ENCODE assay signal across 27 cellular contexts in the genomic region with DNA sequence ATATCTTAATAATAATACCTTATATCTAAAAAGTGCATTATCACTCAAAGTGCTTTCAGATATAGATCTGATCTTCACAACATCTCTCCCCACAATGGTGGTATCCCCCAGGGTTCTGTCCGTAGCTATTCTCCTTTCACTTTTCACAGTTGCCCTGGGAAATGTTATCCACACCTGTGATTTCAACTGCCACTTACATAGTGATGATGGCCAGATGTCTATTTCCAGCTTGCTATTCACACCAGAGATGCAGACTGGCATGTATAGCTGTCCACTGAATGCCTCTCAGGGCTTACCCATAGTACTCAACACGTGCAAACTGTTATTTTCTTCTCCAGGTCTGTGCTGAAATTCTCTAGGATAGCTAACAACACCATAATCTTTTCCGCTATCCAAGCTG.
"Had no signal": no experiment of that assay in that cellular context is flagged by ENCODE, and none has a peak within 500 bp of the region (broad histone marks: within the 10 kb centered on the region; RNA-seq: fewer than 3 reads in every experiment).

No MANE protein-coding gene starts in this region.

- H3K27me3 ChIP-seq: breast epithelium, esophagus muscularis mucosa, foreskin keratinocyte, pancreas, stomach, thyroid gland, upper lobe of left lung, vagina had no signal

- H3K27ac Mint-ChIP-seq: activated CD8-positive, alpha-beta T cell treated with anti-CD3 and anti-CD28 coated beads for 36 hours; activated naive CD4-positive, alpha-beta T cell treated with anti-CD3 and anti-CD28 coated beads, Interleukin-2, amount 50 U/mL, for 24 hours; activated T-helper 17 cell treated with anti-CD3 and anti-CD28 coated beads, Interleukin-2, amount 50 U/mL, for 72 hours; naive thymus-derived CD4-positive, alpha-beta T cell; stimulated activated naive B cell treated with anti-CD40 and anti-IgM and Interleukin-4, amounts not matched to agents 10 μg/mL and 1 μg/mL and 100 μg/mL, for 72 hours had no signal

- H3K4me3 Mint-ChIP-seq: activated CD8-positive, alpha-beta T cell treated with anti-CD3 and anti-CD28 coated beads for 36 hours; activated naive CD4-positive, alpha-beta T cell treated with anti-CD3 and anti-CD28 coated beads, Interleukin-2, amount 50 U/mL, for 24 hours; activated T-cell treated with anti-CD3 and anti-CD28 coated beads, Interleukin-2, amount 50 U/mL, for 4 hours; activated T-helper 17 cell treated with anti-CD3 and anti-CD28 coated beads, Interleukin-2, amount 50 U/mL, for 72 hours; naive thymus-derived CD4-positive, alpha-beta T cell; neural crest cell; stimulated activated naive B cell treated with anti-CD40 and anti-IgM and Interleukin-4, amounts not matched to agents 10 μg/mL and 1 μg/mL and 100 μg/mL, for 72 hours had no signal

- H3K4me1 Mint-ChIP-seq: activated naive CD4-positive, alpha-beta T cell treated with anti-CD3 and anti-CD28 coated beads, Interleukin-2, amount 50 U/mL, for 24 hours; activated T-helper 17 cell treated with anti-CD3 and anti-CD28 coated beads, Interleukin-2, amount 50 U/mL, for 72 hours; naive thymus-derived CD4-positive, alpha-beta T cell; neural crest cell; stimulated activated naive B cell treated with anti-CD40 and anti-IgM and Interleukin-4, amounts not matched to agents 10 μg/mL and 1 μg/mL and 100 μg/mL, for 72 hours had no signal

- H3K36me3 Mint-ChIP-seq: activated naive CD4-positive, alpha-beta T cell treated with anti-CD3 and anti-CD28 coated beads, Interleukin-2, amount 50 U/mL, for 24 hours; naive thymus-derived CD4-positive, alpha-beta T cell; stimulated activated naive B cell treated with anti-CD40 and anti-IgM and Interleukin-4, amounts not matched to agents 10 μg/mL and 1 μg/mL and 100 μg/mL, for 72 hours had no signal

- DNase-seq: activated CD4-positive, alpha-beta T cell treated with anti-CD3 and anti-CD28 coated beads, Interleukin-2, amount 50 U/mL, for 1 hour; activated CD8-positive, alpha-beta T cell treated with anti-CD3 and anti-CD28 coated beads for 36 hours; activated T-cell treated with anti-CD3 and anti-CD28 coated beads, Interleukin-2, amount 50 U/mL, for 4 hours; dermis blood vessel endothelial cell; effector CD4-positive, alpha-beta T cell; foreskin keratinocyte; mammary epithelial cell; midbrain; naive thymus-derived CD4-positive, alpha-beta T cell; nucleus accumbens; pancreas; retina; stimulated activated CD4-positive, alpha-beta T cell treated with anti-CD3 and anti-CD28 coated beads, Interleukin-1b, Interleukin-23, amount 100 ng/mL, for 48 hours; stimulated activated CD4-positive, alpha-beta T cell treated with anti-CD3 and anti-CD28 coated beads, Interleukin-4, amount 100 ng/mL, for 4 hours; stimulated activated naive B cell treated with anti-CD40 and anti-IgM and Interleukin-4, amounts not matched to agents 10 μg/mL and 1 μg/mL and 100 μg/mL, for 72 hours; stomach; T-helper 2 cell; thyroid gland; upper lobe of left lung had no signal

- H3K36me3 ChIP-seq: breast epithelium, esophagus muscularis mucosa, pancreas, prostate gland, stomach, thyroid gland, upper lobe of left lung, vagina had no signal

- ATAC-seq: activated CD8-positive, alpha-beta T cell treated with anti-CD3 and anti-CD28 coated beads for 36 hours; activated T-cell treated with anti-CD3 and anti-CD28 coated beads, Interleukin-2, amount 50 U/mL, for 4 hours; activated T-helper 17 cell treated with anti-CD3 and anti-CD28 coated beads, Interleukin-2, amount 50 U/mL, for 72 hours; foreskin keratinocyte; naive thymus-derived CD4-positive, alpha-beta T cell; pancreas; stimulated activated naive B cell treated with anti-CD40 and anti-IgM and Interleukin-4, amounts not matched to agents 10 μg/mL and 1 μg/mL and 100 μg/mL, for 72 hours had no signal

- H3K9me3 ChIP-seq: breast epithelium, esophagus muscularis mucosa, pancreas, prostate gland, stomach, thyroid gland, upper lobe of left lung, vagina had no signal

- H3K4me1 ChIP-seq: breast epithelium, foreskin keratinocyte, pancreas, prostate gland, stomach, thyroid gland, upper lobe of left lung, vagina had no signal

- H3K27me3 Mint-ChIP-seq: activated CD8-positive, alpha-beta T cell treated with anti-CD3 and anti-CD28 coated beads for 36 hours; activated naive CD4-positive, alpha-beta T cell treated with anti-CD3 and anti-CD28 coated beads, Interleukin-2, amount 50 U/mL, for 24 hours; activated T-helper 17 cell treated with anti-CD3 and anti-CD28 coated beads, Interleukin-2, amount 50 U/mL, for 72 hours; naive thymus-derived CD4-positive, alpha-beta T cell; stimulated activated naive B cell treated with anti-CD40 and anti-IgM and Interleukin-4, amounts not matched to agents 10 μg/mL and 1 μg/mL and 100 μg/mL, for 72 hours had no signal

- H3K4me3 ChIP-seq: breast epithelium, esophagus muscularis mucosa, pancreas, prostate gland, smooth muscle cell, stomach, thyroid gland, upper lobe of left lung, vagina had no signal

- H3K27ac ChIP-seq: breast epithelium, esophagus muscularis mucosa, foreskin keratinocyte, pancreas, prostate gland, stomach, thyroid gland, upper lobe of left lung, vagina had no signal

- H3K9me3 Mint-ChIP-seq: neural crest cell had no signal
